7 cellular contexts compared by ENCODE assay signal in the genomic region with DNA sequence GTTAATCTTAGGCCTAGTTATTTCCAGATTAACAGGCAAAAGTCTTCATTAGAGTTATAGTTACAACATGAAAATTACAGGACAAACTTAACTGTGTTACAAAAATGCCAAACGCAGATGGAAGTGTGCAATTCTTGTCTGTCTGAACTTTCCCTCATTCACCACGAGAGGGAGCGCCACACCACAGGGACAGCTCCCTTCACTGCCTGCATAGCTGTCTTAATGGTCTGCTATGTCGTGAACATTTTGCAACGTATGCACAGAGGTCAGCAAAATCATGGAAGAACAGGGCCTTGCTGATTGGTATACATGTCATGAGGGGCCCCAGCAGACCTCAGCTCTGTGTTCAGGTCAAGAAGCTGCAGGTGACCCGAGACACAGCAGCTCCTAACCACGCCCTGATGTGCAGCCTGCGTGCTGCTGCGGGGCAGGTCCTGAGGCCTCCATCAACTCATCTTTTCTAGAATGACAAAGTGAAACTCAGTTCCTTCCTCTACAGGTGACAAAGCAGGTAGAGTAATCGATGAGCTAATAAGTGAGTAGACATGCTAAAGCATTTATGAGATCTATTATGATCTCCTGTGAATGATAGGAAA.
DNase-seq lines count a peak whose midpoint lies in the region; ATAC-seq, FAIRE-seq and TF ChIP-seq lines count a peak whose summit lies in the region.

No MANE protein-coding gene starts in this region.

- H3K27ac ChIP-seq in kidney (ENCODE audit: low read depth in 2 of 2, low read length in 2 of 2), result no peak overlapping the region

- no peaks in the 10 kb centered on the region for H3K27me3 ChIP-seq in bronchial epithelial cell (ENCODE audit: control insufficient read depth, insufficient read depth, low read length)

- peak; percentile 87 for TF ChIP-seq CTCF in GM13976 (IDR thresholded peaks at IDR 0.05; ENCODE audit: borderline replicate concordance, control extremely low read depth, extremely low read depth, insufficient read depth, missing control alignments)
- peak; percentile 90 for TF ChIP-seq CTCF in WI38 (IDR thresholded peaks at IDR 0.05; ENCODE audit: low read depth, low read length)
- TF ChIP-seq CTCF in bronchial epithelial cell (IDR thresholded peaks at IDR 0.05; ENCODE audit: insufficient read depth, low read length, severe bottlenecking), result peak; percentile 94
- peak; percentile 96 for TF ChIP-seq CTCF in kidney (IDR thresholded peaks at IDR 0.05; ENCODE audit: borderline replicate concordance, extremely low read depth, insufficient read depth)

- H3K4me3 ChIP-seq in WI38 (ENCODE audit: low read depth, low read length) (no peak overlapping the region), bronchial epithelial cell (ENCODE audit: low read depth, low read length) (no peak overlapping the region), kidney (ENCODE audit: low read length in 2 of 2) (no peak overlapping the region)

- H3K9ac ChIP-seq in kidney (ENCODE audit: low read length in 2 of 2), result no peak overlapping the region

- intact Hi-C loops in kidney (cut with DNase I), result loop anchor here (10.0 kb wide), 1 partner anchor 243 kb away; no protein-coding TSS in a partner anchor

- no peaks in the 10 kb centered on the region for H3K9me3 ChIP-seq in kidney (ENCODE audit: control insufficient read depth in 1 of 2, low read length in 2 of 2)

- DNase-seq in GM13976 (ENCODE audit: low spot score) (peak; percentile 57), NCI-H2227 (lab: John Stamatoyannopoulos, UW; ENCODE audit: unreplicated experiment) (peak; percentile 82), bronchial epithelial cell (ENCODE audit: low read depth) (peak; percentile 71), kidney (no peak)
- peak; percentile 61 to 64 for DNase-seq in stimulated activated CD4-positive, alpha-beta T cell treated with anti-CD3 and anti-CD28 coated beads, Interleukin-2, amount 100 ng/mL, for 24 hours

- no peak for FAIRE-seq in bronchial epithelial cell (lab: Jason Lieb, UNC)
- FAIRE-seq in kidney (lab: Jason Lieb, UNC), result peak; percentile 15

- H3K36me3 ChIP-seq in bronchial epithelial cell (ENCODE audit: control insufficient read depth, insufficient read depth, low read length), result no peaks in the 10 kb centered on the region
- no peaks in the 10 kb centered on the region for H3K36me3 ChIP-seq in kidney (ENCODE audit: control insufficient read depth in 1 of 2, insufficient read depth in 2 of 2, low read length in 2 of 2)

- H3K4me1 ChIP-seq in kidney (ENCODE audit: control insufficient read depth in 1 of 2, insufficient read depth in 1 of 2, low read depth in 1 of 2, low read length in 2 of 2), result no peaks in the 10 kb centered on the region

- ATAC-seq in HG03064 (IDR thresholded peaks at IDR 0.05; ENCODE audit: low read depth, unreplicated experiment), result peak; percentile 69

- in situ Hi-C loops in GM13976 (cut with MboI; ENCODE audit: low sequenced_read_pairs, unreplicated experiment), result no loop called here
